In genomic region chrX:111123606-111124179, GRCh38 we compare ENCODE assay signal across 12 cellular contexts. TPM values are rescaled to one million over a fixed set of nuclear protein-coding genes. Genes with fewer than 3 reads are reported as not detected.
DNase-seq lines count a peak whose midpoint lies in the region; ATAC-seq and TF ChIP-seq lines count a peak whose summit lies in the region.
"Had no signal": no experiment of that assay in that cellular context is flagged by ENCODE, and none has a peak within 500 bp of the region (broad histone marks: within the 10 kb centered on the region; RNA-seq: fewer than 3 reads in every experiment).

No MANE protein-coding gene starts in this region.

- H3K9me2 ChIP-seq in MM.1S (replicated peaks; ENCODE audit: insufficient read depth, low read length): no peaks in the 10 kb centered on the region

- H3K27me3 ChIP-seq in MM.1S (replicated peaks; ENCODE audit: insufficient read depth, low read length): no peaks in the 10 kb centered on the region
- no peaks in the 10 kb centered on the region for H3K27me3 ChIP-seq in right cardiac atrium (ENCODE audit: control insufficient read depth, insufficient read depth)
- H3K27me3 ChIP-seq: suprapubic skin had no signal

- TF ChIP-seq CTCF in MM.1S (IDR thresholded peaks at IDR 0.05; ENCODE audit: low read length): no peak
- no peak for TF ChIP-seq CTCF in nephron progenitor cell (IDR thresholded peaks at IDR 0.05)

- H3K27me3 Mint-ChIP-seq in activated CD4-positive, alpha-beta T cell treated with anti-CD3 and anti-CD28 coated beads, Interleukin-2, amount 10 ng/mL, durations not matched to agents 24 days and 14 days: no peaks in the 10 kb centered on the region
- no peaks in the 10 kb centered on the region for H3K27me3 Mint-ChIP-seq in nephron progenitor cell (ENCODE audit: low read depth, poor library complexity)

- H3K79me2 ChIP-seq in MM.1S (ENCODE audit: low read length): no peaks in the 10 kb centered on the region

- H3K4me2 ChIP-seq in MM.1S (ENCODE audit: low read depth, low read length): peak overlapping the region; percentile 79

- peak overlapping the region; percentile 77 for H3K4me3 Mint-ChIP-seq in activated CD4-positive, alpha-beta T cell treated with anti-CD3 and anti-CD28 coated beads, Interleukin-2, amount 10 ng/mL, durations not matched to agents 24 days and 14 days
- H3K4me3 Mint-ChIP-seq in stimulated activated effector memory CD8-positive, alpha-beta T cell treated with anti-CD3 and anti-CD28 coated beads, Interleukin-12 subunit alpha, Interleukin-12 subunit beta, amount 100 ng/mL, for 72 hours: peak overlapping the region; percentile 68
- H3K4me3 Mint-ChIP-seq in nephron progenitor cell: no peak overlapping the region

- no peaks in the 10 kb centered on the region for H3K36me3 ChIP-seq in MM.1S (replicated peaks; ENCODE audit: insufficient read depth, low read length)
- H3K36me3 ChIP-seq: suprapubic skin had no signal

- no peaks in the 10 kb centered on the region for H4K20me1 ChIP-seq in MM.1S (ENCODE audit: insufficient read depth, low read length)

- peaks cover 17% of the 10 kb centered on the region for H3F3A ChIP-seq in MM.1S (ENCODE audit: insufficient read depth, low read length)

- H3K27ac ChIP-seq in MM.1S (ENCODE audit: low read length) (peak overlapping the region; percentile 59; the same call in 1 of the 2 replicates), right cardiac atrium (ENCODE audit: low read length) (no peak overlapping the region)
- H3K27ac ChIP-seq: GM23248, suprapubic skin had no signal

- peaks cover 28% of the 10 kb centered on the region for H3K4me1 ChIP-seq in MM.1S (ENCODE audit: low read length)
- no peaks in the 10 kb centered on the region for H3K4me1 ChIP-seq in right cardiac atrium (ENCODE audit: control insufficient read depth, insufficient read depth, low read length)
- H3K4me1 ChIP-seq: suprapubic skin had no signal

- 80% methylated on average over 2 of the region's 2 CpGs for WGBS in right cardiac atrium

- H3K36me3 Mint-ChIP-seq in activated CD4-positive, alpha-beta T cell treated with anti-CD3 and anti-CD28 coated beads, Interleukin-2, amount 10 ng/mL, durations not matched to agents 24 days and 14 days (ENCODE audit: low read depth): no peaks in the 10 kb centered on the region
- no peaks in the 10 kb centered on the region for H3K36me3 Mint-ChIP-seq in stimulated activated effector memory CD8-positive, alpha-beta T cell treated with anti-CD3 and anti-CD28 coated beads, Interleukin-12 subunit alpha, Interleukin-12 subunit beta, amount 100 ng/mL, for 72 hours
- peaks cover 5% of the 10 kb centered on the region for H3K36me3 Mint-ChIP-seq in nephron progenitor cell (ENCODE audit: low read depth)

- peaks cover 14% of the 10 kb centered on the region for H3K4me1 Mint-ChIP-seq in activated CD4-positive, alpha-beta T cell treated with anti-CD3 and anti-CD28 coated beads, Interleukin-2, amount 10 ng/mL, durations not matched to agents 24 days and 14 days
- peaks cover 6% of the 10 kb centered on the region for H3K4me1 Mint-ChIP-seq in stimulated activated effector memory CD8-positive, alpha-beta T cell treated with anti-CD3 and anti-CD28 coated beads, Interleukin-12 subunit alpha, Interleukin-12 subunit beta, amount 100 ng/mL, for 72 hours
- H3K4me1 Mint-ChIP-seq in nephron progenitor cell: no peaks in the 10 kb centered on the region

- peak overlapping the region; percentile 88 for H3K27ac Mint-ChIP-seq in activated CD4-positive, alpha-beta T cell treated with anti-CD3 and anti-CD28 coated beads, Interleukin-2, amount 10 ng/mL, durations not matched to agents 24 days and 14 days
- H3K27ac Mint-ChIP-seq in stimulated activated effector memory CD8-positive, alpha-beta T cell treated with anti-CD3 and anti-CD28 coated beads, Interleukin-12 subunit alpha, Interleukin-12 subunit beta, amount 100 ng/mL, for 72 hours: peak overlapping the region; percentile 90
- H3K27ac Mint-ChIP-seq in nephron progenitor cell: no peak overlapping the region

- ATAC-seq in HG02588 (IDR thresholded peaks at IDR 0.05; ENCODE audit: unreplicated experiment): peak; percentile 41
- ATAC-seq in stimulated activated effector memory CD8-positive, alpha-beta T cell treated with anti-CD3 and anti-CD28 coated beads, Interleukin-12 subunit alpha, Interleukin-12 subunit beta, amount 100 ng/mL, for 72 hours: peak; percentile 88
- ATAC-seq in right cardiac atrium: no peak

- H3K4me3 ChIP-seq in MM.1S (ENCODE audit: low read length): peak overlapping the region; percentile 60
- H3K4me3 ChIP-seq in right cardiac atrium (ENCODE audit: low read length): no peak overlapping the region
- H3K4me3 ChIP-seq: GM23248, suprapubic skin had no signal

- intact Hi-C loops in activated CD4-positive, alpha-beta T cell treated with anti-CD3 and anti-CD28 coated beads, Interleukin-2, amount 10 ng/mL, durations not matched to agents 24 days and 14 days (cut with micrococcal nuclease): loop anchor here (10.0 kb wide), 1 partner anchor 1339 kb away; no protein-coding TSS in a partner anchor
- intact Hi-C loops in right cardiac atrium (cut with DNase I): no loop called here

- no peak for DNase-seq in activated CD4-positive, alpha-beta T cell treated with anti-CD3 and anti-CD28 coated beads, Interleukin-2, amount 10 ng/mL, durations not matched to agents 24 days and 14 days
- no peak for DNase-seq in activated CD4-positive, alpha-beta T cell treated with anti-CD3 and anti-CD28 coated beads, Interleukin-2, amount 50 U/mL, for 4 hours
- DNase-seq in MM.1S: peak; percentile 7
- no peak for DNase-seq in stimulated activated effector memory CD8-positive, alpha-beta T cell treated with anti-CD3 and anti-CD28 coated beads, Interleukin-12 subunit alpha, Interleukin-12 subunit beta, amount 100 ng/mL, for 72 hours (ENCODE audit: low spot score in 2 of 2)
- DNase-seq in right cardiac atrium: no peak
- DNase-seq in NK-92 (lab: John Stamatoyannopoulos, UW; ENCODE audit: unreplicated experiment): no peak
- DNase-seq in nephron progenitor cell: no peak
- DNase-seq: activated effector memory CD4-positive, alpha-beta T cell treated with anti-CD3 and anti-CD28 coated beads, Interleukin-2, amount 50 U/mL, for 16 hours; DMS153; GM23248 had no signal

- H3K9me3 Mint-ChIP-seq in activated CD4-positive, alpha-beta T cell treated with anti-CD3 and anti-CD28 coated beads, Interleukin-2, amount 10 ng/mL, durations not matched to agents 24 days and 14 days: peaks cover 3% of the 10 kb centered on the region
- no peaks in the 10 kb centered on the region for H3K9me3 Mint-ChIP-seq in stimulated activated effector memory CD8-positive, alpha-beta T cell treated with anti-CD3 and anti-CD28 coated beads, Interleukin-12 subunit alpha, Interleukin-12 subunit beta, amount 100 ng/mL, for 72 hours
- no peaks in the 10 kb centered on the region for H3K9me3 Mint-ChIP-seq in nephron progenitor cell

- H2AFZ ChIP-seq in MM.1S (ENCODE audit: low read length): peak overlapping the region; percentile 93; the same call in 1 of the 2 replicates
- H2AFZ ChIP-seq: GM23248 had no signal

- no peaks in the 10 kb centered on the region for H3K9me3 ChIP-seq in MM.1S (replicated peaks; ENCODE audit: insufficient read depth, low read length)
- no peaks in the 10 kb centered on the region for H3K9me3 ChIP-seq in right cardiac atrium (ENCODE audit: control insufficient read depth, low read length)
- H3K9me3 ChIP-seq: suprapubic skin had no signal

- peak overlapping the region; percentile 60 for H3K9ac ChIP-seq in MM.1S (ENCODE audit: low read length)
- H3K9ac ChIP-seq: GM23248 had no signal

RNA-seq across cellular contexts. Expression of gene PAK3, which starts 27.7 kb away (rescaled TPM):
- 0.07 and 0.30 TPM in 2 replicates for total RNA-seq in activated CD4-positive, alpha-beta T cell treated with anti-CD3 and anti-CD28 coated beads, Interleukin-2, amount 10 ng/mL, durations not matched to agents 24 days and 14 days
- total RNA-seq in right cardiac atrium: 1 to 10 TPM in 1 of 4 donors, under 1 TPM in 3; 0.56 to 1.3 (median 0.77) TPM
- polyA plus RNA-seq in right cardiac atrium: 0.02 TPM
- total RNA-seq: GM23248 had no signal
- polyA plus RNA-seq: GM23248 had no signal

Comparison
In these comparisons a context has a peak if more than half of its experiments do, and no peak if none do; other contexts are left out.
1. ATAC-seq: peak in HG02588 (single experiment) and stimulated activated effector memory CD8-positive, alpha-beta T cell treated with anti-CD3 and anti-CD28 coated beads, Interleukin-12 subunit alpha, Interleukin-12 subunit beta, amount 100 ng/mL, for 72 hours (single experiment); none in right cardiac atrium (0 of 2).